24 cellular contexts compared by ENCODE assay signal in the genomic region with DNA sequence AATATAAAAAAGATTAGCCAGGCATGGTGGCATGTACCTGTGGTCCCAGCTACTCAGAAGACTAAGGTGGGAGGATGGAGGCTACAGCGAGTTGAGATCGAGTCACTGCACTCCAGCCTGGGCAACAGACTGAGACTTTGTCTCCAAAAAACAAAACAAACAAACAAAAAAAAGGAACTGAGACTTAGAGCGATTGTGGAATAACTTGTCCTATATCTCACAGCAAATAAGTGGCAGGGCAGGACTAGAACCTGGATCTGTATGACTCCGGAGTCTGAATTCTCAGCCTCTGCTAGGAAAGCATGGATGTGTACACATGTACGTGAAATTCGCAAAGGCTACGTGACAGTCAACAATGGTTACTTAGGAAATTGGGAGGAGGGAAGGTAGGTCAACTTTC. TPM values are rescaled to one million over a fixed set of nuclear protein-coding genes. Genes with fewer than 3 reads are reported as not detected.
DNase-seq lines count a peak whose midpoint lies in the region; ATAC-seq, FAIRE-seq and TF ChIP-seq lines count a peak whose summit lies in the region.
"Had no signal": no experiment of that assay in that cellular context is flagged by ENCODE, and none has a peak within 500 bp of the region (broad histone marks: within the 10 kb centered on the region; RNA-seq: fewer than 3 reads in every experiment).

No MANE protein-coding gene starts in this region.

- no peaks in the 10 kb centered on the region for H3K36me3 ChIP-seq in HUES48 (ENCODE audit: control insufficient read depth, insufficient read depth, low read length)
- H3K36me3 ChIP-seq in endodermal cell (ENCODE audit: control insufficient read depth, insufficient read depth, low read length): no peaks in the 10 kb centered on the region
- H3K36me3 ChIP-seq in neural progenitor cell: no peaks in the 10 kb centered on the region

- peak overlapping the region; percentile 35 for H3K27ac Mint-ChIP-seq in activated naive CD4-positive, alpha-beta T cell treated with anti-CD3 and anti-CD28 coated beads, Interleukin-2, amount 50 U/mL, for 24 hours
- H3K27ac Mint-ChIP-seq in endodermal cell (peak overlapping the region; percentile 87), neural progenitor cell (no peak overlapping the region)
- H3K27ac Mint-ChIP-seq: CD4-positive, alpha-beta T cell; H9; IgD-negative memory B cell had no signal

- no peaks in the 10 kb centered on the region for H4K20me1 ChIP-seq in neural progenitor cell (ENCODE audit: low read depth)

- no peaks in the 10 kb centered on the region for H3K27me3 Mint-ChIP-seq in activated naive CD4-positive, alpha-beta T cell treated with anti-CD3 and anti-CD28 coated beads, Interleukin-2, amount 50 U/mL, for 24 hours
- H3K27me3 Mint-ChIP-seq in endodermal cell (ENCODE audit: insufficient read depth) (no peaks in the 10 kb centered on the region), neural progenitor cell (ENCODE audit: insufficient read depth, low read depth) (no peaks in the 10 kb centered on the region)
- H3K27me3 Mint-ChIP-seq: CD4-positive, alpha-beta T cell; IgD-negative memory B cell had no signal

- H3K9me3 ChIP-seq in HUES48 (ENCODE audit: control insufficient read depth, insufficient read depth, low read length): no peaks in the 10 kb centered on the region
- no peaks in the 10 kb centered on the region for H3K9me3 ChIP-seq in endodermal cell (ENCODE audit: control insufficient read depth, low read length)
- no peaks in the 10 kb centered on the region for H3K9me3 ChIP-seq in neural progenitor cell (ENCODE audit: low read depth)
- H3K9me3 ChIP-seq: Caco-2 had no signal

- H3K27ac ChIP-seq in HUES48 (ENCODE audit: low read depth, low read length) (peak overlapping the region; percentile 85), endodermal cell (ENCODE audit: low read depth, low read length) (no peak overlapping the region), neural progenitor cell (no peak overlapping the region)
- H3K27ac ChIP-seq: 22Rv1, HL-60 had no signal

- no peaks in the 10 kb centered on the region for H3K27me3 ChIP-seq in HUES48 (ENCODE audit: control insufficient read depth, insufficient read depth, low read length)
- no peaks in the 10 kb centered on the region for H3K27me3 ChIP-seq in endodermal cell (ENCODE audit: control insufficient read depth, insufficient read depth, low read length, poor library complexity, severe bottlenecking)
- H3K27me3 ChIP-seq in neural progenitor cell: no peaks in the 10 kb centered on the region

- ATAC-seq in GM18870 (IDR thresholded peaks at IDR 0.05; ENCODE audit: unreplicated experiment) (no peak), SK-N-SH treated with all-trans-retinoic acid at 6 μM for 48 hours (no peak)
- ATAC-seq: HepG2 had no signal

- no peak overlapping the region for H3K9ac ChIP-seq in HUES48 (ENCODE audit: low read depth, low read length)
- H3K9ac ChIP-seq in endodermal cell (ENCODE audit: extremely low read depth, low read length, poor library complexity, severe bottlenecking): peak overlapping the region; percentile 62
- H3K9ac ChIP-seq in neural progenitor cell: no peak overlapping the region

- no peaks in the 10 kb centered on the region for H3K79me2 ChIP-seq in neural progenitor cell (ENCODE audit: low read depth)

- FAIRE-seq in GM12891 (lab: Jason Lieb, UNC): peak; percentile 56
- FAIRE-seq: D721Med, G401.6, HepG2 had no signal

- H3K4me1 Mint-ChIP-seq in activated naive CD4-positive, alpha-beta T cell treated with anti-CD3 and anti-CD28 coated beads, Interleukin-2, amount 50 U/mL, for 24 hours: no peaks in the 10 kb centered on the region
- H3K4me1 Mint-ChIP-seq in endodermal cell (peaks cover 43% of the 10 kb centered on the region), neural progenitor cell (no peaks in the 10 kb centered on the region)

- WGBS in endodermal cell (ENCODE audit: insufficient coverage in 1 of 2, insufficient read length in 1 of 2), 2 experiments: 83 to 87% methylated on average over 7 of the region's 7 CpGs

- H3K4me2 ChIP-seq in neural progenitor cell: no peak overlapping the region

- TF ChIP-seq POLR2A in GM12891 (IDR thresholded peaks at IDR 0.05; ENCODE audit: low read depth, low read length): no peak

- DNase-seq in activated naive CD4-positive, alpha-beta T cell treated with anti-CD3 and anti-CD28 coated beads, Interleukin-2, amount 50 U/mL, for 16 hours: no peak
- DNase-seq in GM12891 (ENCODE audit: insufficient read length, low spot score) (no peak), endodermal cell (no peak), neural progenitor cell (ENCODE audit: low spot score) (no peak)
- DNase-seq: C1 segment of cervical spinal cord; Caco-2; CD4-positive, alpha-beta T cell; GOT3; H9; Karpas-422; KBM-7 had no signal

- no peaks in the 10 kb centered on the region for H3K36me3 Mint-ChIP-seq in activated naive CD4-positive, alpha-beta T cell treated with anti-CD3 and anti-CD28 coated beads, Interleukin-2, amount 50 U/mL, for 24 hours
- H3K36me3 Mint-ChIP-seq in endodermal cell (ENCODE audit: low read depth) (no peaks in the 10 kb centered on the region), neural progenitor cell (no peaks in the 10 kb centered on the region)

- H3F3A ChIP-seq in neural progenitor cell (ENCODE audit: low read depth): no peaks in the 10 kb centered on the region

- no peaks in the 10 kb centered on the region for H3K9me3 Mint-ChIP-seq in activated naive CD4-positive, alpha-beta T cell treated with anti-CD3 and anti-CD28 coated beads, Interleukin-2, amount 50 U/mL, for 24 hours
- no peaks in the 10 kb centered on the region for H3K9me3 Mint-ChIP-seq in endodermal cell
- no peaks in the 10 kb centered on the region for H3K9me3 Mint-ChIP-seq in neural progenitor cell
- H3K9me3 Mint-ChIP-seq: CD4-positive, alpha-beta T cell; H9; IgD-negative memory B cell had no signal

- H3K4me3 Mint-ChIP-seq in activated naive CD4-positive, alpha-beta T cell treated with anti-CD3 and anti-CD28 coated beads, Interleukin-2, amount 50 U/mL, for 24 hours: no peak overlapping the region
- H3K4me3 Mint-ChIP-seq in endodermal cell (no peak overlapping the region), neural progenitor cell (no peak overlapping the region)
- H3K4me3 Mint-ChIP-seq: CD4-positive, alpha-beta T cell; H9; IgD-negative memory B cell had no signal

- H3K4me3 ChIP-seq in HUES48 (ENCODE audit: low read depth, low read length): no peak overlapping the region
- no peak overlapping the region for H3K4me3 ChIP-seq in endodermal cell (ENCODE audit: low read length)
- no peak overlapping the region for H3K4me3 ChIP-seq in neural progenitor cell

- peaks cover 4% of the 10 kb centered on the region for H3K4me1 ChIP-seq in HUES48 (ENCODE audit: control insufficient read depth, insufficient read depth, low read length)
- peaks cover 16% of the 10 kb centered on the region for H3K4me1 ChIP-seq in endodermal cell (ENCODE audit: control insufficient read depth, insufficient read depth, low read length)
- H3K4me1 ChIP-seq in neural progenitor cell: peaks cover 8% of the 10 kb centered on the region

- no peak overlapping the region for H2AFZ ChIP-seq in neural progenitor cell (replicated peaks)

- TF ChIP-seq CTCF in endodermal cell (conservative IDR thresholded peaks at IDR 0.05) (no peak), neural progenitor cell (IDR thresholded peaks at IDR 0.05) (no peak)

TF ChIP-seq in GM12891, 5 proteins besides CTCF, POLR2A, EP300 and RAD21:
- TF ChIP-seq PAX5 (IDR thresholded peaks at IDR 0.05; ENCODE audit: insufficient read depth, low read length, severe bottlenecking): no peak
- TF ChIP-seq SPI1 (IDR thresholded peaks at IDR 0.05; ENCODE audit: low read depth, low read length): peak; percentile 87

TF ChIP-seq in SK-N-SH treated with all-trans-retinoic acid at 6 μM for 48 hours, 23 proteins besides CTCF, POLR2A, EP300 and RAD21:
- no peak for TF ChIP-seq ZFP30 (CRISPR knock-in tag; IDR thresholded peaks at IDR 0.05)
- TF ChIP-seq ZNF70 (CRISPR knock-in tag; IDR thresholded peaks at IDR 0.05): no peak
- TF ChIP-seq SNAI2 (CRISPR knock-in tag; IDR thresholded peaks at IDR 0.05): no peak
- TF ChIP-seq ZNF8 (CRISPR knock-in tag; IDR thresholded peaks at IDR 0.05): no peak
- no peak for TF ChIP-seq ISL1 (CRISPR knock-in tag; IDR thresholded peaks at IDR 0.05)
- no peak for TF ChIP-seq ARNTL (CRISPR knock-in tag; IDR thresholded peaks at IDR 0.05; ENCODE audit: borderline replicate concordance, low read depth)
- no peak for TF ChIP-seq CREB5 (CRISPR knock-in tag; IDR thresholded peaks at IDR 0.05; ENCODE audit: low read depth)
- no peak for TF ChIP-seq BACH2 (CRISPR knock-in tag; IDR thresholded peaks at IDR 0.05; ENCODE audit: borderline replicate concordance)
- TF ChIP-seq TOX (CRISPR knock-in tag; IDR thresholded peaks at IDR 0.05; ENCODE audit: borderline replicate concordance): no peak
- TF ChIP-seq CSDC2 (CRISPR knock-in tag; IDR thresholded peaks at IDR 0.05): no peak

RNA-seq across cellular contexts. Expression of gene KRTDAP, which starts 20.1 kb away (rescaled TPM):
- not detected for polyA plus RNA-seq in GM12891 (2012; ENCODE audit: low read depth, missing spikeins)
- total RNA-seq in endodermal cell (1 to 10 TPM; 3.4 to 4.2 TPM), neural progenitor cell (ENCODE audit: low replicate concordance) (not detected in 2 replicates)
- polyA plus RNA-seq in endodermal cell (2013, experiment 1 of 2): not detected
- 0.70 TPM for polyA plus RNA-seq in endodermal cell (2013, experiment 2 of 2)
- total RNA-seq: A673; Caco-2; CD4-positive, alpha-beta T cell; HT1080 had no signal
- polyA plus RNA-seq: AG04450, IgD-negative memory B cell had no signal

RNA-seq across cellular contexts. Expression of gene FFAR2, which starts 22.1 kb away (rescaled TPM):
- polyA plus RNA-seq in GM12891 (2012; ENCODE audit: low read depth, missing spikeins): 24.9 TPM
- total RNA-seq in endodermal cell: not detected
- polyA plus RNA-seq in endodermal cell (2013, experiment 1 of 2): not detected
- polyA plus RNA-seq in endodermal cell (2013, experiment 2 of 2): not detected
- not detected in 2 replicates for total RNA-seq in neural progenitor cell (ENCODE audit: low replicate concordance)
- total RNA-seq: A673, Caco-2, H9, HepG2, HT1080 had no signal
- polyA plus RNA-seq: AG04450, IgD-negative memory B cell had no signal

RNA-seq across cellular contexts. Expression of gene DMKN, which starts 43.3 kb away (rescaled TPM):
- polyA plus RNA-seq in GM12891 (2012; ENCODE audit: low read depth, missing spikeins): 97.6 TPM
- total RNA-seq in endodermal cell (100 to 1,000 TPM; 430 to 451 TPM), neural progenitor cell (ENCODE audit: low replicate concordance) (175 and 208 TPM in 2 replicates)
- polyA plus RNA-seq in endodermal cell (2013, experiment 1 of 2): 127 TPM
- 121 TPM for polyA plus RNA-seq in endodermal cell (2013, experiment 2 of 2)
- total RNA-seq: A673; CD4-positive, alpha-beta T cell had no signal

RNA-seq across cellular contexts. Expression of gene SBSN, which starts 58.0 kb away (rescaled TPM):
- 0.74 TPM for polyA plus RNA-seq in GM12891 (2012; ENCODE audit: low read depth, missing spikeins)
- total RNA-seq in endodermal cell (not detected), neural progenitor cell (ENCODE audit: low replicate concordance) (not detected in 2 replicates)
- not detected for polyA plus RNA-seq in endodermal cell (2013, experiment 1 of 2)
- not detected for polyA plus RNA-seq in endodermal cell (2013, experiment 2 of 2)
- total RNA-seq: A673; Caco-2; CD4-positive, alpha-beta T cell; HepG2 had no signal
- polyA plus RNA-seq: HepG2, IgD-negative memory B cell had no signal
